In the genomic region with DNA sequence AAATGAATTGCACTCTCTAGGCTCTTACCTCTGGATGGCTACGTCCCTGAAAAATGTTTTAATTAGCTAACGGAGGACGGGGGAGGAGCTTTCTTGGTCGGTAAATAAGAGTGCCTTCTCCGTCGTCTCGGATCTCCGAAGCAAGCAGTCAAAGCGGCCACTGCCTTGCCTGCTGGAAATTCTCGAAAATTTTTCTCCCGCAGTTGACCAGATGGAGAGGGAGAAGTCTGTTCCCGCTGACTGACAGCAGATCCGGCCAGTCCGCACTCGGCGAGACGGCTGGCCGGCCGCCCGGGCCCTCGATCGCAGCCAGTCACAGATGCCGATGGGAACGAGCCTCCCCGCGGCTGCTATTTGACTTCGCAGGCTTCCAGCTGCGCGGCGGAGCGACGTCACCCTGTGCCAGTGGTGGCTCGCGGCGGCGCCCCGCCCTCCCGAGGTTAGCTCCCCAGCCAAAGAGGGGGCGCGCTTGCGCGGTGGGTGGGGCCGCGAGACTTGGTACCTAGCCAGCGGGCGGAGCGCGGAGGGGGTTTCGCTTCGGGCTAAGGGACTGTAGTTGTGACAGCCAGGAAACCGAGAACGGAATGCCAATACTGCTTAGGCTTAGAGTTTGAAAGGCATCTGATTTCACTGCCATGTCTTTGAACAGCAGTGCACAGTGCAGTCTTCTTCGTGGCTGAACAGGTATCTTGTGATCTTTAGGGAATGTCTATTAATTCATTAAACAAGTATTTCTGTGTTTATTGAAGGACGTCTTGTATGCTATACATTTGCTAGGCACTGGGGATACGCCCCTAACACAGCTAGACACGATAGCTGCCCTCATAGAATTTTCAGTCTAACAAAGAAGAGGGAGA, we compare ENCODE assay signal across 1 cellular context.
A peak's percentile ranks its signal among the peaks of the same experiment; 100 is the strongest.
TF ChIP-seq lines count a peak whose summit lies in the region.

TSS of gene PPM1K (minus strand) at position 184 of the 857 bp plus-strand sequence. CDS start 5,978 bp downstream, outside the sequence.

TF ChIP-seq in WTC11, 78 proteins besides CTCF, POLR2A, EP300 and RAD21 (continued from another document):
- no peak for TF ChIP-seq ZNF532 (CRISPR knock-in tag; IDR thresholded peaks at IDR 0.05; ENCODE audit: borderline replicate concordance)
- TF ChIP-seq CDX4 (CRISPR knock-in tag; IDR thresholded peaks at IDR 0.05; ENCODE audit: borderline replicate concordance), result no peak
- peak; percentile 67; the same call in 1 of the 2 replicates for TF ChIP-seq ZBTB43 (CRISPR knock-in tag; IDR thresholded peaks at IDR 0.05)
- TF ChIP-seq IRF2 (CRISPR knock-in tag; IDR thresholded peaks at IDR 0.05; ENCODE audit: borderline replicate concordance, low read depth), result no peak
- TF ChIP-seq CREM (CRISPR knock-in tag; IDR thresholded peaks at IDR 0.05), result peak; percentile 68; the same call in 1 of the 2 replicates
- TF ChIP-seq NFYB (CRISPR knock-in tag; conservative IDR thresholded peaks at IDR 0.05; ENCODE audit: low read depth), result peak; percentile 90
- peak; percentile 91 for TF ChIP-seq SP1 (CRISPR knock-in tag; conservative IDR thresholded peaks at IDR 0.05)
- peak; percentile 61; the same call in 1 of the 2 replicates for TF ChIP-seq ZNF423 (CRISPR knock-in tag; IDR thresholded peaks at IDR 0.05)
- no peak for TF ChIP-seq ARID4B (CRISPR knock-in tag; IDR thresholded peaks at IDR 0.05; ENCODE audit: borderline replicate concordance)
- no peak for TF ChIP-seq E2F4 (CRISPR knock-in tag; IDR thresholded peaks at IDR 0.05; ENCODE audit: borderline replicate concordance, low read depth)
- no peak for TF ChIP-seq ZNF138 (CRISPR knock-in tag; conservative IDR thresholded peaks at IDR 0.05)
